In genomic region chr2:24898122-24899109, GRCh38 we compare ENCODE assay signal across 22 cellular contexts. TPM values are rescaled to one million over a fixed set of nuclear protein-coding genes. Genes with fewer than 3 reads are reported as not detected.
DNase-seq lines count a peak whose midpoint lies in the region; ATAC-seq and TF ChIP-seq lines count a peak whose summit lies in the region.
"Had no signal": no experiment of that assay in that cellular context is flagged by ENCODE, and none has a peak within 500 bp of the region (broad histone marks: within the 10 kb centered on the region; RNA-seq: fewer than 3 reads in every experiment).

No MANE protein-coding gene starts in this region.

- H3K4me1 Mint-ChIP-seq in chondrocyte (ENCODE audit: low read depth): peaks cover 9% of the 10 kb centered on the region
- H3K4me1 Mint-ChIP-seq: stimulated activated memory B cell treated with anti-CD40 and anti-IgM and Interleukin-4, amounts not matched to agents 10 μg/mL and 1 μg/mL and 100 μg/mL, for 72 hours had no signal

- ATAC-seq in left ventricle myocardium superior (peak; percentile 65), sciatic nerve (peak; percentile 47), mucosa of descending colon (no peak), GM18498 (IDR thresholded peaks at IDR 0.05; ENCODE audit: unreplicated experiment) (no peak)
- ATAC-seq: stimulated activated memory B cell treated with anti-CD40 and anti-IgM and Interleukin-4, amounts not matched to agents 10 μg/mL and 1 μg/mL and 100 μg/mL, for 72 hours; WTC11 had no signal

- DNase-seq in Kasumi-1 (lab: John Stamatoyannopoulos, UW) (peak; percentile 26 to 33), chondrocyte (ENCODE audit: low spot score) (peak; percentile 56), left ventricle myocardium superior (no peak), sciatic nerve (ENCODE audit: low spot score) (peak; percentile 54), mucosa of descending colon (no peak)
- DNase-seq in effector CD4-positive, alpha-beta T cell: no peak
- DNase-seq: activated CD4-positive, alpha-beta T cell treated with anti-CD3 and anti-CD28 coated beads, Interleukin-2, amount 50 U/mL, for 1 hour; C1 segment of cervical spinal cord; Calu3; foreskin fibroblast; IMR-90; NCI-H1092 treated with DMSO at 0.1 percent for 48 hours; NCI-H187 treated with DMSO at 0.1 percent for 48 hours; NCI-H69; stimulated activated CD4-positive, alpha-beta T cell treated with anti-CD3 and anti-CD28 coated beads, Interleukin-4, amount 100 ng/mL, for 1 hour had no signal

- no peaks in the 10 kb centered on the region for H3K27me3 Mint-ChIP-seq in chondrocyte (ENCODE audit: low read depth)
- H3K27me3 Mint-ChIP-seq: activated naive CD8-positive, alpha-beta T cell; central memory CD8-positive, alpha-beta T cell; stimulated activated memory B cell treated with anti-CD40 and anti-IgM and Interleukin-4, amounts not matched to agents 10 μg/mL and 1 μg/mL and 100 μg/mL, for 72 hours had no signal

- no peaks in the 10 kb centered on the region for H3K36me3 ChIP-seq in mucosa of descending colon (ENCODE audit: low read depth)

- H3K9me3 ChIP-seq in mucosa of descending colon: peaks cover 19% of the 10 kb centered on the region

- peaks cover 28% of the 10 kb centered on the region for H3K9me3 Mint-ChIP-seq in chondrocyte (ENCODE audit: low read depth)

- H3K4me3 ChIP-seq in mucosa of descending colon: no peak overlapping the region
- H3K4me3 ChIP-seq: lung had no signal

- H3K4me1 ChIP-seq in mucosa of descending colon (ENCODE audit: low read depth): no peaks in the 10 kb centered on the region

- intact Hi-C loops in left ventricle myocardium superior (cut with micrococcal nuclease) (no loop called here), sciatic nerve (cut with DNase I) (no loop called here), mucosa of descending colon (cut with DNase I, micrococcal nuclease) (no loop called here)

- TF ChIP-seq CTCF in chondrocyte (IDR thresholded peaks at IDR 0.05): no peak
- no peak for TF ChIP-seq CTCF in mucosa of descending colon (IDR thresholded peaks at IDR 0.05)

- peaks cover 38% of the 10 kb centered on the region for H3K36me3 Mint-ChIP-seq in chondrocyte (ENCODE audit: low read depth)

- H3K4me3 Mint-ChIP-seq in chondrocyte (ENCODE audit: unreplicated experiment): peak overlapping the region; percentile 12
- H3K4me3 Mint-ChIP-seq: activated naive CD8-positive, alpha-beta T cell; activated T-helper 1 cell treated with anti-CD3 and anti-CD28 coated beads, Interleukin-12 subunit alpha, Interleukin-12 subunit beta, Interleukin-2, Interleukin-4 antibody, amounts not matched to agents 30 ng/mL and 10 ng/mL and 1 ng/mL, durations not matched to agents 14 hours and 24 hours and 36 hours; central memory CD8-positive, alpha-beta T cell; stimulated activated memory B cell treated with anti-CD40 and anti-IgM and Interleukin-4, amounts not matched to agents 10 μg/mL and 1 μg/mL and 100 μg/mL, for 72 hours; WTC11 had no signal

- no peak overlapping the region for H3K27ac Mint-ChIP-seq in chondrocyte (ENCODE audit: unreplicated experiment)
- H3K27ac Mint-ChIP-seq: activated naive CD8-positive, alpha-beta T cell; activated T-helper 1 cell treated with anti-CD3 and anti-CD28 coated beads, Interleukin-12 subunit alpha, Interleukin-12 subunit beta, Interleukin-2, Interleukin-4 antibody, amounts not matched to agents 30 ng/mL and 10 ng/mL and 1 ng/mL, durations not matched to agents 14 hours and 24 hours and 36 hours; WTC11 had no signal

RNA-seq across cellular contexts. Expression of gene ADCY3, which starts 21.6 kb away (rescaled TPM):
- total RNA-seq in chondrocyte (57.5 to 69.3 TPM (median 62.6 TPM) in 3 replicates), left ventricle myocardium superior (14.6 TPM), sciatic nerve (306 TPM), mucosa of descending colon (10 to 100 TPM; 24.9 to 30.4 (median 25.3) TPM)

Comparison
In these comparisons a context has a peak if more than half of its experiments do, and no peak if none do; other contexts are left out.
1. DNase-seq: peak in Kasumi-1 (2 of 2), chondrocyte (single experiment) and sciatic nerve (single experiment); none in left ventricle myocardium superior (single experiment), mucosa of descending colon (0 of 3) and effector CD4-positive, alpha-beta T cell (single experiment).
2. ATAC-seq: peak in left ventricle myocardium superior (single experiment) and sciatic nerve (single experiment); none in mucosa of descending colon (single experiment) and GM18498 (single experiment).